ENCODE assay signal across 8 cellular contexts in the genomic region with DNA sequence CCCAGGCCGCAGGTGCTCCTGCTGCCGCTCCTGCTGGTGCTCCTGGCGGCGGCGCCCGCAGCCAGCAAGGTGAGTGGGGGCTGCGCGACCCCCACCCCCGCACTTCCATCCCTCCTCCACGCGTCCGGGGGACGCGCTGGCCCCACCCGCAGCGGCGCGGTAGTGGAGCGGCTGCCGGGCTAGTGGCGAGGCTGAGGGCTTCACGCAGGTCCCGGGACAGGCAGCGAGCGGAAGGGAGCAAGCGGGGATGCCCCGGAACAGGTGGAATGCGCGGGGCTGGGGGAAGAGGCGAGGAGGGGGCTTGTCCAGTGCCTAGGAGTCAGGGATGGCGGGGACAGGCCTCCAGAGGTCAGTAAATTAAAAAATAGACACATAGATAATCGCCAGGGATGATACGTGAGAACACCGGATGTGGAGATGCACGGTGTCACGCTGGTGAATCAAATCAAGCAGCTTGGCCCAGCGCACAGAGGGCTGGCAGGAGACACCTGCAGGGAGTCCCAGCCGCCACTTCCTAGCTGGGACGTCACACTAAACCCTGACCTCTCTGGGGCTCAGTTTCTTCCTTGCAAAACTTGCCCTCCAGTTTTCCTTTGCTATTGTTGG. TPM values are rescaled to one million over a fixed set of nuclear protein-coding genes. Genes with fewer than 3 reads are reported as not detected.
DNase-seq lines count a peak whose midpoint lies in the region; ATAC-seq and TF ChIP-seq lines count a peak whose summit lies in the region.

No MANE protein-coding gene starts in this region.

- H3K27me3 ChIP-seq in hepatocyte, result peaks cover 82% of the 10 kb centered on the region

- H3K79me2 ChIP-seq in hepatocyte, result no peaks in the 10 kb centered on the region

- peaks cover 6% of the 10 kb centered on the region for H3K4me1 ChIP-seq in hepatocyte (ENCODE audit: insufficient read depth)

- H3K27ac ChIP-seq in hepatocyte (no peak overlapping the region), skin epidermis (peak overlapping the region in 2 of 21 experiments; percentile 33 to 71)

- H3K9me2 ChIP-seq in hepatocyte (replicated peaks; ENCODE audit: insufficient read depth), result no peaks in the 10 kb centered on the region

- peak overlapping the region; percentile 99 for H3K4me2 ChIP-seq in hepatocyte

- peak; percentile 44 for DNase-seq in D341Med (ENCODE audit: low spot score)
- DNase-seq in GM19240 (ENCODE audit: insufficient read length, low spot score), result peak; percentile 10
- peak; percentile 29 for DNase-seq in activated CD4-positive, CD25-positive, alpha-beta regulatory T cell treated with anti-CD3 and anti-CD28 coated beads, Interleukin-2, amount 50 U/mL, for 72 hours
- peak; percentile 24 for DNase-seq in hepatocyte (ENCODE audit: low spot score)
- no peak for DNase-seq in RKO (ENCODE audit: low spot score)
- DNase-seq in SIG-M5 (lab: John Stamatoyannopoulos, UW), result no peak

- WGBS in hepatocyte (ENCODE audit: low lambda C conversion rate, missing lambda C conversion rate), result 3% methylated on average over 24 of the region's 39 CpGs

- H3K36me3 ChIP-seq in hepatocyte (replicated peaks; ENCODE audit: insufficient read depth, low read depth), result no peaks in the 10 kb centered on the region

- H3K4me3 ChIP-seq in hepatocyte (peak overlapping the region; percentile 74), skin epidermis (peak overlapping the region; percentile 23 to 48 (median 34))

- peak overlapping the region; percentile 71 for H2AFZ ChIP-seq in hepatocyte

- H4K20me1 ChIP-seq in hepatocyte (ENCODE audit: insufficient read depth, poor library complexity, severe bottlenecking), result no peaks in the 10 kb centered on the region

- H3K9me3 ChIP-seq in hepatocyte (ENCODE audit: low read depth), result no peaks in the 10 kb centered on the region

- ATAC-seq in HG03135 (IDR thresholded peaks at IDR 0.05; ENCODE audit: unreplicated experiment), result peak; percentile 64

- TF ChIP-seq CTCF in hepatocyte (IDR thresholded peaks at IDR 0.05; ENCODE audit: poor library complexity), result no peak

RNA-seq across cellular contexts. Expression of a gene that starts 0.4 kb away (rescaled TPM):
- total RNA-seq in hepatocyte, result 0.50 and 0.72 TPM in 2 replicates
- 1.6 TPM in 1 of 2 replicates, not detected in the other for polyA plus RNA-seq in hepatocyte

RNA-seq across cellular contexts. Expression of a gene that starts 0.8 kb away (rescaled TPM):
- total RNA-seq in hepatocyte, result 1.7 and 3.0 TPM in 2 replicates
- 0.47 and 0.79 TPM in 2 replicates for polyA plus RNA-seq in hepatocyte

Comparison
In these comparisons a context has a peak if more than half of its experiments do, and no peak if none do; other contexts are left out.
1. DNase-seq: peak in D341Med (single experiment), GM19240 (single experiment), activated CD4-positive, CD25-positive, alpha-beta regulatory T cell treated with anti-CD3 and anti-CD28 coated beads, Interleukin-2, amount 50 U/mL, for 72 hours (single experiment) and hepatocyte (single experiment); none in RKO (single experiment) and SIG-M5 (single experiment).